Comparison of ENCODE assay signal across 10 cellular contexts in the genomic region with DNA sequence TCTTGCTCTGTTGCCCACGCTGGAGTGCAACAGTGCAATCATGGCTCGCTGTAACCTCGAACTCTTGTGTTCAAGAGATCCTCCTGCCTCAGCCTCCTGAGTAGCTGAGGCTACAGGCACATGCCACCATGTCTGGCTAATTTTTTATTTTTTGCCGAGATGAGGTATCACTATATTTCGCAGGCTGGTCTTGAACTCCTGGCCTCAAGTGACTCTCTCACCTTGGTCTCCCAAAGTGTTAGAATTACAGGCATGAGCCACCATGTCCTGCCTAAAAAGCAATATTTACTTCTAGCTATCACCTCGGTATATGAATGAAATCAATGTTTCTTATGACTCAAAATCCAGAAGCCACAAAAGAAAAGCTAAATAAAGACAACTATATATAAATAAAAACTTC. TPM values are rescaled to one million over a fixed set of nuclear protein-coding genes. Genes with fewer than 3 reads are reported as not detected.
DNase-seq lines count a peak whose midpoint lies in the region; ATAC-seq and TF ChIP-seq lines count a peak whose summit lies in the region.
"Had no signal": no experiment of that assay in that cellular context is flagged by ENCODE, and none has a peak within 500 bp of the region (broad histone marks: within the 10 kb centered on the region; RNA-seq: fewer than 3 reads in every experiment).

No MANE protein-coding gene starts in this region.

- TF ChIP-seq CTCF in HFFc6 (IDR thresholded peaks at IDR 0.05) (no peak), neural crest cell (conservative IDR thresholded peaks at IDR 0.05) (no peak), transverse colon (IDR thresholded peaks at IDR 0.05) (no peak)

- H3K27ac Mint-ChIP-seq in activated CD4-positive, alpha-beta T cell treated with anti-CD3 and anti-CD28 coated beads, Interleukin-2, amount 10 ng/mL, durations not matched to agents 24 days and 14 days, result peak overlapping the region; percentile 4
- H3K27ac Mint-ChIP-seq in HFFc6 (peak overlapping the region; percentile 38), neural crest cell (ENCODE audit: unreplicated experiment) (no peak overlapping the region)
- peak overlapping the region; percentile 50 for H3K27ac Mint-ChIP-seq in activated CD8-positive, alpha-beta T cell treated with anti-CD3 and anti-CD28 coated beads, Interleukin-2, amount 10 ng/mL, durations not matched to agents 7 days and 5 days

- H3K9me3 Mint-ChIP-seq in activated CD4-positive, alpha-beta T cell treated with anti-CD3 and anti-CD28 coated beads, Interleukin-2, amount 10 ng/mL, durations not matched to agents 24 days and 14 days, result no peaks in the 10 kb centered on the region
- no peaks in the 10 kb centered on the region for H3K9me3 Mint-ChIP-seq in HFFc6
- no peaks in the 10 kb centered on the region for H3K9me3 Mint-ChIP-seq in activated CD8-positive, alpha-beta T cell treated with anti-CD3 and anti-CD28 coated beads, Interleukin-2, amount 10 ng/mL, durations not matched to agents 7 days and 5 days (ENCODE audit: insufficient read depth)
- H3K9me3 Mint-ChIP-seq in neural crest cell, result no peaks in the 10 kb centered on the region

- WGBS in transverse colon (ENCODE audit: low coverage in 1 of 2), 2 donors, result 75 to 83% methylated on average over 4 to 6 of the region's 6 CpGs

- in situ Hi-C loops in transverse colon (cut with MboI; ENCODE audit: low pct_ligation_motif_present in 1 of 4, low pct_unique_long_range_greater_than_20kb in 1 of 4, low sequenced_read_pairs in 3 of 4), result no loop called here

- H3K36me3 Mint-ChIP-seq in activated CD4-positive, alpha-beta T cell treated with anti-CD3 and anti-CD28 coated beads, Interleukin-2, amount 10 ng/mL, durations not matched to agents 24 days and 14 days (ENCODE audit: low read depth), result peaks cover 25% of the 10 kb centered on the region
- H3K36me3 Mint-ChIP-seq in HFFc6 (ENCODE audit: low read depth) (peaks cover 13% of the 10 kb centered on the region; the same call in 1 of the 2 replicates), neural crest cell (ENCODE audit: low read depth) (peaks cover 7% of the 10 kb centered on the region)
- H3K36me3 Mint-ChIP-seq in activated CD8-positive, alpha-beta T cell treated with anti-CD3 and anti-CD28 coated beads, Interleukin-2, amount 10 ng/mL, durations not matched to agents 7 days and 5 days (ENCODE audit: low read depth), result peaks cover 51% of the 10 kb centered on the region

- DNase-seq in activated CD4-positive, alpha-beta T cell treated with anti-CD3 and anti-CD28 coated beads, Interleukin-2, amount 10 ng/mL, durations not matched to agents 24 days and 14 days, result peak; percentile 60
- no peak for DNase-seq in activated CD4-positive, alpha-beta T cell treated with anti-CD3 and anti-CD28 coated beads, Interleukin-2, amount 50 U/mL, for 48 hours
- DNase-seq in HFFc6, result no peak
- peak; percentile 30 for DNase-seq in activated CD8-positive, alpha-beta T cell treated with anti-CD3 and anti-CD28 coated beads, Interleukin-2, amount 10 ng/mL, durations not matched to agents 7 days and 5 days
- DNase-seq in neural crest cell (ENCODE audit: low read depth, low spot score), result no peak
- no peak for DNase-seq in activated gamma-delta T cell (lab: John Stamatoyannopoulos, UW)
- DNase-seq in transverse colon, result no peak
- DNase-seq: NCI-H524 had no signal

- TF ChIP-seq POLR2A in transverse colon (IDR thresholded peaks at IDR 0.05), result no peak

- no peaks in the 10 kb centered on the region for H3K27me3 ChIP-seq in transverse colon

- TF ChIP-seq EP300 in transverse colon (IDR thresholded peaks at IDR 0.05; ENCODE audit: low read depth), result no peak

- no peak overlapping the region for H3K27ac ChIP-seq in transverse colon

- H3K27me3 Mint-ChIP-seq in activated CD4-positive, alpha-beta T cell treated with anti-CD3 and anti-CD28 coated beads, Interleukin-2, amount 10 ng/mL, durations not matched to agents 24 days and 14 days, result peaks cover 3% of the 10 kb centered on the region
- peaks cover 8% of the 10 kb centered on the region for H3K27me3 Mint-ChIP-seq in HFFc6 (ENCODE audit: insufficient read depth)
- no peaks in the 10 kb centered on the region for H3K27me3 Mint-ChIP-seq in activated CD8-positive, alpha-beta T cell treated with anti-CD3 and anti-CD28 coated beads, Interleukin-2, amount 10 ng/mL, durations not matched to agents 7 days and 5 days (ENCODE audit: low read depth)
- H3K27me3 Mint-ChIP-seq in neural crest cell (ENCODE audit: low read depth), result no peaks in the 10 kb centered on the region

- H3K4me1 Mint-ChIP-seq in activated CD4-positive, alpha-beta T cell treated with anti-CD3 and anti-CD28 coated beads, Interleukin-2, amount 10 ng/mL, durations not matched to agents 24 days and 14 days, result peaks cover 39% of the 10 kb centered on the region
- peaks cover 45% of the 10 kb centered on the region for H3K4me1 Mint-ChIP-seq in HFFc6 (ENCODE audit: low read depth)
- H3K4me1 Mint-ChIP-seq in activated CD8-positive, alpha-beta T cell treated with anti-CD3 and anti-CD28 coated beads, Interleukin-2, amount 10 ng/mL, durations not matched to agents 7 days and 5 days (ENCODE audit: low read depth), result peaks cover 48% of the 10 kb centered on the region
- H3K4me1 Mint-ChIP-seq in neural crest cell, result peaks cover 40% of the 10 kb centered on the region

- H3K36me3 ChIP-seq in transverse colon, result no peaks in the 10 kb centered on the region

- no peak overlapping the region for H3K4me3 ChIP-seq in transverse colon

- peaks cover 0 to 31% (median 15%) of the 10 kb centered on the region in 4 donors for H3K4me1 ChIP-seq in transverse colon

- CTCF ChIA-PET in activated CD8-positive, alpha-beta T cell treated with anti-CD3 and anti-CD28 coated beads, Interleukin-2, amount 10 ng/mL, durations not matched to agents 7 days and 5 days (lab: Charles Lee), result interaction anchor here (1.8 to 2.5 kb wide), 2 partner anchors 73 to 80 kb away, joined by 6 to 15 read pairs; no protein-coding TSS in a partner anchor

- ATAC-seq in activated CD8-positive, alpha-beta T cell treated with anti-CD3 and anti-CD28 coated beads, Interleukin-2, amount 10 ng/mL, durations not matched to agents 7 days and 5 days, result no peak
- ATAC-seq in GM18519 (IDR thresholded peaks at IDR 0.05; ENCODE audit: low FRiP score, unreplicated experiment), result no peak

- POLR2A ChIA-PET in activated CD8-positive, alpha-beta T cell treated with anti-CD3 and anti-CD28 coated beads, Interleukin-2, amount 10 ng/mL, durations not matched to agents 7 days and 5 days (lab: Charles Lee), result no interaction called here

- H3K4me3 Mint-ChIP-seq in activated CD4-positive, alpha-beta T cell treated with anti-CD3 and anti-CD28 coated beads, Interleukin-2, amount 10 ng/mL, durations not matched to agents 24 days and 14 days, result peak overlapping the region; percentile 54
- H3K4me3 Mint-ChIP-seq in HFFc6, result peak overlapping the region; percentile 98; the same call in 1 of the 2 replicates
- peak overlapping the region; percentile 74 for H3K4me3 Mint-ChIP-seq in activated CD8-positive, alpha-beta T cell treated with anti-CD3 and anti-CD28 coated beads, Interleukin-2, amount 10 ng/mL, durations not matched to agents 7 days and 5 days
- H3K4me3 Mint-ChIP-seq in neural crest cell, result peak overlapping the region; percentile 76

- no peaks in the 10 kb centered on the region for H3K9me3 ChIP-seq in transverse colon
- H3K9me3 ChIP-seq: HAP-1 had no signal

- intact Hi-C loops in activated CD4-positive, alpha-beta T cell treated with anti-CD3 and anti-CD28 coated beads, Interleukin-2, amount 10 ng/mL, durations not matched to agents 24 days and 14 days (cut with micrococcal nuclease), result loop anchor here (10.0 kb wide), 2 partner anchors 179 to 439 kb away; no protein-coding TSS in a partner anchor
- intact Hi-C loops in transverse colon (cut with DNase I; ENCODE audit: low total_unique reads), result no loop called here

RNA-seq across cellular contexts. Expression of a gene that starts 2.2 kb away (rescaled TPM):
- 58.4 and 61.7 TPM in 2 replicates for total RNA-seq in activated CD4-positive, alpha-beta T cell treated with anti-CD3 and anti-CD28 coated beads, Interleukin-2, amount 10 ng/mL, durations not matched to agents 24 days and 14 days
- total RNA-seq in HFFc6 (2021; fragmentation: NEBNext Ultra II Directional; extraction: Animal tissue kit (Norgen Biotek cat#: 25700)), result 10 to 100 TPM; 16.6 to 52.3 (median 47.6) TPM
- total RNA-seq in activated CD8-positive, alpha-beta T cell treated with anti-CD3 and anti-CD28 coated beads, Interleukin-2, amount 10 ng/mL, durations not matched to agents 7 days and 5 days, result 100 to 1,000 TPM; 138 to 140 TPM
- total RNA-seq in neural crest cell, result 80.4 and 83.8 TPM in 2 replicates
- 10 to 100 TPM in 1 of 4 donors, 1 to 10 TPM in 3; 1.3 to 15.1 (median 4.0) TPM for total RNA-seq in transverse colon

RNA-seq across cellular contexts. Expression of a gene that starts 56.7 kb away (rescaled TPM):
- total RNA-seq in activated CD4-positive, alpha-beta T cell treated with anti-CD3 and anti-CD28 coated beads, Interleukin-2, amount 10 ng/mL, durations not matched to agents 24 days and 14 days, result 0.69 and 1.0 TPM in 2 replicates
- not detected for total RNA-seq in HFFc6 (2021; fragmentation: NEBNext Ultra II Directional; extraction: Animal tissue kit (Norgen Biotek cat#: 25700))
- total RNA-seq in activated CD8-positive, alpha-beta T cell treated with anti-CD3 and anti-CD28 coated beads, Interleukin-2, amount 10 ng/mL, durations not matched to agents 7 days and 5 days, result not detected
- not detected in 2 replicates for total RNA-seq in neural crest cell
- 1 to 10 TPM in 2 of 4 donors, under 1 TPM in 1, not detected in 1; 0.55 to 5.2 (median 1.1) TPM for total RNA-seq in transverse colon

Comparison
In these comparisons a context has a peak if more than half of its experiments do, and no peak if none do; other contexts are left out.
1. DNase-seq: peak in activated CD4-positive, alpha-beta T cell treated with anti-CD3 and anti-CD28 coated beads, Interleukin-2, amount 10 ng/mL, durations not matched to agents 24 days and 14 days (single experiment) and activated CD8-positive, alpha-beta T cell treated with anti-CD3 and anti-CD28 coated beads, Interleukin-2, amount 10 ng/mL, durations not matched to agents 7 days and 5 days (single experiment); none in activated CD4-positive, alpha-beta T cell treated with anti-CD3 and anti-CD28 coated beads, Interleukin-2, amount 50 U/mL, for 48 hours (0 of 2), HFFc6 (single experiment), neural crest cell (single experiment), activated gamma-delta T cell (single experiment) and transverse colon (single experiment).
2. Peak in every context shown above with its lines, with median percentiles within 50 percentile points of each other: H3K4me3 Mint-ChIP-seq.